Comparison of ENCODE assay signal across 14 cellular contexts in genomic region chr6:149379977-149380376, GRCh38.
"Had no signal": no experiment of that assay in that cellular context is flagged by ENCODE, and none has a peak within 500 bp of the region (broad histone marks: within the 10 kb centered on the region; RNA-seq: fewer than 3 reads in every experiment).

No MANE protein-coding gene starts in this region.

- DNase-seq: activated CD4-positive, alpha-beta T cell treated with anti-CD3 and anti-CD28 coated beads, Interleukin-2, amount 50 U/mL, for 4 hours; amniotic stem cell; effector CD4-positive, alpha-beta T cell; gastrocnemius medialis; head of caudate nucleus; lower lobe of right lung; pancreas; SJCRH30; stimulated activated CD4-positive, alpha-beta T cell treated with anti-CD3 and anti-CD28 coated beads, Interleukin-4, amount 100 ng/mL, for 1 hour had no signal

- H3K27ac Mint-ChIP-seq: mesothelial cell of epicardium had no signal

- H3K27ac ChIP-seq: gastrocnemius medialis, lower lobe of right lung, neutrophil, pancreas, SJCRH30 had no signal

- H3K27me3 Mint-ChIP-seq: natural killer cell treated with Interleukin-12 subunit alpha and Interleukin-12 subunit beta and Interleukin-15 and Interleukin-18, amount 100 ng/mL, for 72 hours had no signal

- H3K9me3 Mint-ChIP-seq: natural killer cell treated with Interleukin-12 subunit alpha and Interleukin-12 subunit beta and Interleukin-15 and Interleukin-18, amount 100 ng/mL, for 72 hours had no signal

- ATAC-seq: esophagus mucosa, gastrocnemius medialis, lower lobe of right lung, pancreas, sciatic nerve had no signal

- H3K4me3 Mint-ChIP-seq: mesothelial cell of epicardium; natural killer cell treated with Interleukin-12 subunit alpha and Interleukin-12 subunit beta and Interleukin-15 and Interleukin-18, amount 100 ng/mL, for 72 hours had no signal
